13 cellular contexts compared by ENCODE assay signal in the genomic region with DNA sequence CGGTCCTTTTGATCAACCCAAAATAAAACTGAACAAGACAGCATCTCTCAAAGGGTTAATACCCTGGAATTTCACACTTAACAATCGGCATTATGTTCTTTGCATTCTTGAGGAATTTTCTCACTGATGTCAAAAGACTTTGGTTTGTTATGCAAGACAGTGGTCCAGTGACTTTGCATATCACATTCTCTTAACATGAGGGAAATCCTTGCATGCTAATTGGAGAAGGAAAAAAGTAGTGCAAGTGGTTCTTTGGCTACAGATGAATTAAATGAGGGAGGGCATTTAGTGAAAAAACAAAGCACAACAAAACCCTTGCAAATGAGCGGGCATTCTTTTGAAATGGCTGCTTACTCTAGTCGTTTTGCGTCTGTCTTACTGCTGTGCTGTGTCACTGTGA.
A peak's percentile ranks its signal among the peaks of the same experiment; 100 is the strongest.
DNase-seq lines count a peak whose midpoint lies in the region; ATAC-seq, FAIRE-seq and TF ChIP-seq lines count a peak whose summit lies in the region.
"Had no signal": no experiment of that assay in that cellular context is flagged by ENCODE, and none has a peak within 500 bp of the region (broad histone marks: within the 10 kb centered on the region; RNA-seq: fewer than 3 reads in every experiment).

No MANE protein-coding gene starts in this region.

- no peak overlapping the region for H3K27ac Mint-ChIP-seq in activated T-helper 2 cell treated with anti-CD3 and anti-CD28 coated beads, Interferon-gamma antibody, Interleukin-2, Interleukin-4, amounts not matched to agents 10 μg/mL and 5 μg/mL and 100 μg/mL, durations not matched to agents 14 hours and 24 hours and 36 hours
- H3K27ac Mint-ChIP-seq: activated naive CD4-positive, alpha-beta T cell treated with anti-CD3 and anti-CD28 coated beads for 36 hours; CD4-positive, alpha-beta memory T cell had no signal

- intact Hi-C loops in endothelial cell of umbilical vein (cut with micrococcal nuclease) = loop anchor here (5.0 kb wide), 1 partner anchor 151 kb away; no protein-coding TSS in a partner anchor
- intact Hi-C loops in activated T-helper 2 cell treated with anti-CD3 and anti-CD28 coated beads, Interferon-gamma antibody, Interleukin-2, Interleukin-4, amounts not matched to agents 10 μg/mL and 5 μg/mL and 100 μg/mL, durations not matched to agents 14 hours and 24 hours and 36 hours (cut with micrococcal nuclease) = no loop called here

- TF ChIP-seq CTCF in AG10803 (conservative IDR thresholded peaks at IDR 0.05; ENCODE audit: low read length) (no peak), endothelial cell of umbilical vein (IDR thresholded peaks at IDR 0.05; ENCODE audit: extremely low read depth in 1 of 2, insufficient read depth in 1 of 2, low read depth in 1 of 2, low read length in 2 of 2) (no peak)

- peak; percentile 88 for DNase-seq in AG10803 (ENCODE audit: low read depth)
- peak; percentile 84 for DNase-seq in M059J (ENCODE audit: low read depth)
- peak; percentile 42 for DNase-seq in endothelial cell of umbilical vein (ENCODE audit: low read depth, low spot score)
- peak; percentile 60 for DNase-seq in myocyte (ENCODE audit: low read depth)
- DNase-seq in COLO668 (lab: John Stamatoyannopoulos, UW; ENCODE audit: unreplicated experiment) = no peak
- no peak for DNase-seq in activated T-helper 2 cell treated with anti-CD3 and anti-CD28 coated beads, Interferon-gamma antibody, Interleukin-2, Interleukin-4, amounts not matched to agents 10 μg/mL and 5 μg/mL and 100 μg/mL, durations not matched to agents 14 hours and 24 hours and 36 hours (ENCODE audit: low spot score)
- no peak for DNase-seq in NCI-H2227 (lab: John Stamatoyannopoulos, UW; ENCODE audit: unreplicated experiment)
- DNase-seq: activated naive CD4-positive, alpha-beta T cell treated with anti-CD3 and anti-CD28 coated beads for 36 hours; CD4-positive, alpha-beta memory T cell; glutamatergic neuron; NCI-H82 had no signal

- BruUV-seq in endothelial cell of umbilical vein (replicated peaks; lab: Mats Ljungman, UMichigan) = no TSS peak

- H2AFZ ChIP-seq in endothelial cell of umbilical vein (ENCODE audit: low read depth, low read length) = no peak overlapping the region

- TF ChIP-seq POLR2A in endothelial cell of umbilical vein (IDR thresholded peaks at IDR 0.05; ENCODE audit: low read depth, low read length) = no peak

- no peaks in the 10 kb centered on the region for H3K9me1 ChIP-seq in endothelial cell of umbilical vein (replicated peaks; ENCODE audit: control insufficient read depth, extremely low read depth, insufficient read depth, low read length)

- no peak for FAIRE-seq in endothelial cell of umbilical vein (lab: Jason Lieb, UNC)

- no peak overlapping the region for H3K4me3 ChIP-seq in AG10803 (ENCODE audit: low read length)
- no peak overlapping the region for H3K4me3 ChIP-seq in endothelial cell of umbilical vein (replicated peaks in 1 of 3; ENCODE audit: insufficient read depth in 1 of 3, low read depth in 1 of 3, low read length in 3 of 3)

- H3K4me3 Mint-ChIP-seq in activated T-helper 2 cell treated with anti-CD3 and anti-CD28 coated beads, Interferon-gamma antibody, Interleukin-2, Interleukin-4, amounts not matched to agents 10 μg/mL and 5 μg/mL and 100 μg/mL, durations not matched to agents 14 hours and 24 hours and 36 hours (ENCODE audit: low read depth) = no peak overlapping the region
- H3K4me3 Mint-ChIP-seq: activated naive CD4-positive, alpha-beta T cell treated with anti-CD3 and anti-CD28 coated beads for 36 hours; CD4-positive, alpha-beta memory T cell had no signal

- no peak for ATAC-seq in HG02973 (IDR thresholded peaks at IDR 0.05; ENCODE audit: unreplicated experiment)

- H4K20me1 ChIP-seq in endothelial cell of umbilical vein (replicated peaks; ENCODE audit: control insufficient read depth, extremely low read depth, insufficient read depth, low read length) = no peaks in the 10 kb centered on the region

- POLR2A ChIA-PET in endothelial cell of umbilical vein (lab: Charles Lee) = no interaction called here

- H3K4me1 ChIP-seq in endothelial cell of umbilical vein (ENCODE audit: control insufficient read depth, extremely low read depth, insufficient read depth, low read length) = peaks cover 11% of the 10 kb centered on the region

- H3K27me3 Mint-ChIP-seq in activated T-helper 2 cell treated with anti-CD3 and anti-CD28 coated beads, Interferon-gamma antibody, Interleukin-2, Interleukin-4, amounts not matched to agents 10 μg/mL and 5 μg/mL and 100 μg/mL, durations not matched to agents 14 hours and 24 hours and 36 hours (ENCODE audit: low read depth) = no peaks in the 10 kb centered on the region

- no peaks in the 10 kb centered on the region for H3K9me3 ChIP-seq in endothelial cell of umbilical vein (replicated peaks; ENCODE audit: control insufficient read depth, insufficient read depth, low read length)

- H3K4me1 Mint-ChIP-seq in activated T-helper 2 cell treated with anti-CD3 and anti-CD28 coated beads, Interferon-gamma antibody, Interleukin-2, Interleukin-4, amounts not matched to agents 10 μg/mL and 5 μg/mL and 100 μg/mL, durations not matched to agents 14 hours and 24 hours and 36 hours (ENCODE audit: low read depth) = no peaks in the 10 kb centered on the region
- H3K4me1 Mint-ChIP-seq: CD4-positive, alpha-beta memory T cell had no signal

- dilution Hi-C loops in endothelial cell of umbilical vein (cut with MboI; ENCODE audit: extremely low pct_ligation_motif_present, low sequenced_read_pairs) = no loop called here

- H3K27me3 ChIP-seq in endothelial cell of umbilical vein (ENCODE audit: control insufficient read depth in 2 of 2, insufficient read depth in 2 of 2, low read length in 2 of 2) = peaks cover 18 to 49% of the 10 kb centered on the region in 2 experiments

- no peaks in the 10 kb centered on the region for H3K36me3 Mint-ChIP-seq in activated T-helper 2 cell treated with anti-CD3 and anti-CD28 coated beads, Interferon-gamma antibody, Interleukin-2, Interleukin-4, amounts not matched to agents 10 μg/mL and 5 μg/mL and 100 μg/mL, durations not matched to agents 14 hours and 24 hours and 36 hours (ENCODE audit: low read depth)
- H3K36me3 Mint-ChIP-seq: CD4-positive, alpha-beta memory T cell had no signal

- H3K79me2 ChIP-seq in endothelial cell of umbilical vein (ENCODE audit: control insufficient read depth, insufficient read depth, low read length) = no peaks in the 10 kb centered on the region

- no peak overlapping the region for H3K9ac ChIP-seq in endothelial cell of umbilical vein (replicated peaks; ENCODE audit: extremely low read depth, insufficient read depth, low read length)

- no peaks in the 10 kb centered on the region for H3K36me3 ChIP-seq in endothelial cell of umbilical vein (ENCODE audit: control insufficient read depth in 2 of 2, extremely low read depth in 1 of 2, insufficient read depth in 2 of 2, low read length in 2 of 2)

- H3K4me2 ChIP-seq in endothelial cell of umbilical vein (ENCODE audit: insufficient read depth, low read length) = no peak overlapping the region

- CTCF ChIA-PET in endothelial cell of umbilical vein (lab: Charles Lee) = no interaction called here

- no peak overlapping the region for H3K27ac ChIP-seq in endothelial cell of umbilical vein (ENCODE audit: insufficient read depth, low read depth, low read length)
- H3K27ac ChIP-seq: VCaP had no signal

- no peaks in the 10 kb centered on the region for H3K9me3 Mint-ChIP-seq in activated T-helper 2 cell treated with anti-CD3 and anti-CD28 coated beads, Interferon-gamma antibody, Interleukin-2, Interleukin-4, amounts not matched to agents 10 μg/mL and 5 μg/mL and 100 μg/mL, durations not matched to agents 14 hours and 24 hours and 36 hours
- H3K9me3 Mint-ChIP-seq: activated naive CD4-positive, alpha-beta T cell treated with anti-CD3 and anti-CD28 coated beads for 36 hours had no signal

TF ChIP-seq in endothelial cell of umbilical vein, 7 proteins besides CTCF, POLR2A, EP300 and RAD21:
- TF ChIP-seq JUN (IDR thresholded peaks at IDR 0.05; ENCODE audit: borderline replicate concordance, insufficient read depth, insufficient read length, low read depth) (peak; percentile 6), EZH2 (IDR thresholded peaks at IDR 0.05; ENCODE audit: borderline replicate concordance, low read depth, low read length, severe bottlenecking) (no peak)
TF ChIP-seq in endothelial cell of umbilical vein: peak in this region for 1.

Comparison
In these comparisons a context has a peak if more than half of its experiments do, and no peak if none do; other contexts are left out.
1. DNase-seq: peak in AG10803 (single experiment), M059J (single experiment), endothelial cell of umbilical vein (single experiment) and myocyte (single experiment); none in COLO668 (single experiment), activated T-helper 2 cell treated with anti-CD3 and anti-CD28 coated beads, Interferon-gamma antibody, Interleukin-2, Interleukin-4, amounts not matched to agents 10 μg/mL and 5 μg/mL and 100 μg/mL, durations not matched to agents 14 hours and 24 hours and 36 hours (single experiment) and NCI-H2227 (single experiment).